Comparison of ENCODE assay signal across 8 cellular contexts in the genomic region with DNA sequence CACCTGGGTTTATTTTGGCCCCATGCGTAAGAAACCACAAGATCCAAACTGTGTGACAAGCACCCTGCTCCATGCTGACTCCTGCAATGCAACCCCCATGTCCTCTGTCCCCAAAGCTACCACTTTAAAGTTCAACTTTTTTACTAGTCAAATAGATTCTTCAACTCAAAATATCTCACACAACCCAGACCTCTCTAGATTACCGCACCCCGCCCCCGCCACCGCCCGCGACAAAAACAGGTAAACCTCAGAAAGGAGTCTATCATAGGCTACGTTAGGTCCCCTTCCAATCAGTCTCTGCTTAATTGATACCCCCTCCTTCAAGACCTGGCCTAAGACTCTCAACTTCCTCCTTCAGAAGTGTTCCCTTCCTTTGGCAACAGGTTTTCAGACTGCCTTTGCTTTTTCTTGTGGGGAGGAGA. TPM values are rescaled to one million over a fixed set of nuclear protein-coding genes. Genes with fewer than 3 reads are reported as not detected.
DNase-seq lines count a peak whose midpoint lies in the region; ATAC-seq, FAIRE-seq and TF ChIP-seq lines count a peak whose summit lies in the region.

No MANE protein-coding gene starts in this region.

- ATAC-seq in HG03196 (IDR thresholded peaks at IDR 0.05; ENCODE audit: unreplicated experiment), result no peak

- peaks cover 31% of the 10 kb centered on the region for H3K36me3 ChIP-seq in bronchial epithelial cell (ENCODE audit: control insufficient read depth, insufficient read depth, low read length)
- H3K36me3 ChIP-seq in thymus (ENCODE audit: control insufficient read depth, insufficient read depth), result peaks cover 28% of the 10 kb centered on the region

- WGBS in thymus, result 41% methylated on average over 8 of the region's 8 CpGs

- H3K4me3 ChIP-seq in GM12864 (ENCODE audit: low read depth, low read length), result peak overlapping the region; percentile 72
- peak overlapping the region; percentile 96 for H3K4me3 ChIP-seq in bronchial epithelial cell (ENCODE audit: low read depth, low read length)
- peak overlapping the region; percentile 95 for H3K4me3 ChIP-seq in thymus (ENCODE audit: low read length)

- H3K4me1 ChIP-seq in thymus (ENCODE audit: control insufficient read depth, insufficient read depth, low read length), result peaks cover 9% of the 10 kb centered on the region

- no peak for FAIRE-seq in bronchial epithelial cell (lab: Jason Lieb, UNC)

- H3K9me3 Mint-ChIP-seq in mesothelial cell of epicardium, result no peaks in the 10 kb centered on the region

- peaks cover 49% of the 10 kb centered on the region for H3K36me3 Mint-ChIP-seq in mesothelial cell of epicardium

- peaks cover 43% of the 10 kb centered on the region for H3K4me1 Mint-ChIP-seq in mesothelial cell of epicardium

- DNase-seq in GM12864 (ENCODE audit: low read depth), result no peak
- DNase-seq in T-helper 22 cell (ENCODE audit: low read depth), result peak; percentile 58
- DNase-seq in bronchial epithelial cell (ENCODE audit: low read depth), result peak; percentile 18
- peak in 1 of 2 experiments; percentile 37 for DNase-seq in mesothelial cell of epicardium (ENCODE audit: low spot score in 2 of 2, unreplicated experiment in 2 of 2)
- no peak for DNase-seq in putamen (ENCODE audit: low spot score)
- DNase-seq in LoVo (ENCODE audit: low spot score), result no peak

- H3K27me3 Mint-ChIP-seq in mesothelial cell of epicardium (ENCODE audit: low read depth), result no peaks in the 10 kb centered on the region

- H3K27ac Mint-ChIP-seq in mesothelial cell of epicardium, result peak overlapping the region; percentile 100

- H3K27me3 ChIP-seq in bronchial epithelial cell (ENCODE audit: control insufficient read depth, insufficient read depth, low read length) (no peaks in the 10 kb centered on the region), thymus (ENCODE audit: control insufficient read depth, insufficient read depth) (no peaks in the 10 kb centered on the region)

- H3K4me3 Mint-ChIP-seq in mesothelial cell of epicardium, result peak overlapping the region; percentile 90

- TF ChIP-seq CTCF in GM12864 (IDR thresholded peaks at IDR 0.05; ENCODE audit: low read depth, low read length, missing control alignments), result no peak
- no peak for TF ChIP-seq CTCF in bronchial epithelial cell (IDR thresholded peaks at IDR 0.05; ENCODE audit: insufficient read depth, low read length, severe bottlenecking)
- no peak for TF ChIP-seq CTCF in mesothelial cell of epicardium (IDR thresholded peaks at IDR 0.05; ENCODE audit: unreplicated experiment)

- no peaks in the 10 kb centered on the region for H3K9me3 ChIP-seq in thymus (ENCODE audit: control insufficient read depth)

- peak overlapping the region; percentile 96 for H3K27ac ChIP-seq in thymus (ENCODE audit: low read depth)

RNA-seq across cellular contexts. Expression of gene ZFP36L1, which starts 2.2 kb away (rescaled TPM):
- total RNA-seq in bronchial epithelial cell (12.7 and 15.5 TPM in 2 replicates), mesothelial cell of epicardium (377 to 390 TPM (median 382 TPM) in 3 replicates)
- polyA plus RNA-seq in thymus, result 109 TPM

Comparison
In these comparisons a context has a peak if more than half of its experiments do, and no peak if none do; other contexts are left out.
1. DNase-seq: peak in T-helper 22 cell (single experiment) and bronchial epithelial cell (single experiment); none in GM12864 (single experiment), putamen (single experiment) and LoVo (single experiment).
2. RNA of gene ZFP36L1, which starts 2.2 kb away (total RNA-seq): 377 to 390 TPM in mesothelial cell of epicardium; 12.7 to 15.5 TPM in bronchial epithelial cell; every median in the first group is over 10 times any median in the second.
3. Peak in every context shown above with its lines, with median percentiles within 50 percentile points of each other: H3K4me3 ChIP-seq.